Comparison of ENCODE assay signal across 14 cellular contexts in genomic region chr1:115650961-115651360, GRCh38.
"Had no signal": no experiment of that assay in that cellular context is flagged by ENCODE, and none has a peak within 500 bp of the region (broad histone marks: within the 10 kb centered on the region; RNA-seq: fewer than 3 reads in every experiment).

No MANE protein-coding gene starts in this region.

- H3K27ac ChIP-seq: brain microvascular endothelial cell, dorsolateral prefrontal cortex, esophagus squamous epithelium, left ventricle myocardium inferior, parathyroid adenoma had no signal

- DNase-seq: activated CD4-positive, alpha-beta memory T cell treated with anti-CD3 and anti-CD28 coated beads for 36 hours; activated CD4-positive, alpha-beta T cell treated with anti-CD3 and anti-CD28 coated beads for 1 hour; activated gamma-delta T cell; activated T-cell treated with anti-CD3 and anti-CD28 coated beads, Interleukin-2, amount 50 U/mL, for 4 hours; amygdala; brain microvascular endothelial cell; cerebellar nuclear complex; dorsolateral prefrontal cortex; esophagus squamous epithelium; foreskin fibroblast; left ventricle myocardium inferior; retina; T-helper 9 cell had no signal

- H3K4me1 ChIP-seq: parathyroid adenoma had no signal

- H3K4me3 ChIP-seq: dorsolateral prefrontal cortex, esophagus squamous epithelium, left ventricle myocardium inferior had no signal

- ATAC-seq: activated T-cell treated with anti-CD3 and anti-CD28 coated beads, Interleukin-2, amount 50 U/mL, for 4 hours had no signal

- H3K9ac ChIP-seq: parathyroid adenoma had no signal

- H3K79me2 ChIP-seq: parathyroid adenoma had no signal

- H3K9me3 ChIP-seq: esophagus squamous epithelium, left ventricle myocardium inferior had no signal

- H3K27me3 ChIP-seq: brain microvascular endothelial cell, esophagus squamous epithelium had no signal
